8 cellular contexts compared by ENCODE assay signal in the genomic region with DNA sequence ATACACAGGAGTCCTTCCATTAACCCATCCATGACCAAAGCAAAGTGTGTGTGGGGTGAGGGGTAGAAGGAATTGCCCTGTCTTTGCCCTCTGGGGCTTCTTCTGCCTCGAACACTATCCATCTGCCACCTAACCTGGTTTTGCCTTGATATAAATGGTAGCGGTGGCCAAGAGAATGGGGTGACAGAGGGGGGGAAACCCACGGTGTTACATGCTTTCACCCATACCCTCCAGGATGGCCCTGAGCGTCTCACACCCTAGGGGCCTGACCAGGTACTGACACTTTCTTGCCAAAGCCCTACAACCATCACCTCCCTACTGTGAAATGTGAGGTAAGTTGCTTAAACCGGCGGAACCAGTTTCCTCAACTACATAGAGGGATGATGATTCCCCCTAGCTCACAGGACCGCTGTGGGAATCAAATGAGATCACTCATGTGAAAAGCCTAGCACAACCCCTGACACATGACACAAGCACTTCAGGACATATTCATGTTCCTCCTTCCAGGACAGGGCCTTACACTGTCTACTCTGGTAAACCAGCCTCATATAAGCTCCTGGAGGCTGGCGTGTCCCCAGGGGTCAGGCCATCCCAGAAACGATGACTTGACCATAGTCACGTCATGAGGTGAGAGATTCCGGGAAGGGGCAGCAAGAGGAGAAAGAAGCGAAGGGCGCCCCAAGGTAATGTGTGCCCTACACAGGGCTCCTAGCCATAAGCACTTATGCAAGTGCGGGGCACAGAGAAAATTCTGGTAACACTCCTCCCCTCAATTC. TPM values are rescaled to one million over a fixed set of nuclear protein-coding genes. Genes with fewer than 3 reads are reported as not detected.
DNase-seq lines count a peak whose midpoint lies in the region; ATAC-seq lines count a peak whose summit lies in the region.

No MANE protein-coding gene starts in this region.

- DNase-seq in ELR (ENCODE audit: low read depth) (peak; percentile 57), LHCN-M2 (ENCODE audit: low read depth) (peak; percentile 42), T-helper 1 cell (peak in 4 of 5 donors; percentile 35 to 81 (median 42)), left colon (peak; percentile 67 to 74), NCI-H1105 treated with DMSO at 0.1 percent for 48 hours (lab: John Stamatoyannopoulos, UW) (no peak)
- peak; percentile 62 for DNase-seq in central memory CD4-positive, alpha-beta T cell
- peak; percentile 32 to 56 for DNase-seq in stimulated activated CD4-positive, alpha-beta T cell treated with anti-CD3 and anti-CD28 coated beads, Interleukin-4, amount 100 ng/mL, for 4 hours

- intact Hi-C loops in left colon (cut with DNase I, micrococcal nuclease): loop anchor here (5.0 kb wide), 2 partner anchors 54 to 229 kb away; a partner anchor contains a TSS

- ATAC-seq in GM21529 (IDR thresholded peaks at IDR 0.05; ENCODE audit: unreplicated experiment) (peak; percentile 44), left colon (peak; percentile 31)

RNA-seq across cellular contexts. Expression of a gene that starts 49.7 kb away (rescaled TPM):
- total RNA-seq in LHCN-M2 (2014; rRNA removed) (13.5 and 18.8 TPM in 2 replicates), left colon (10 to 100 TPM in 1 of 2 donors, 1 to 10 TPM in 1; 7.8 to 13.9 TPM)
- 7.3 TPM for polyA plus RNA-seq in LHCN-M2 (2012)

RNA-seq across cellular contexts. Expression of a gene that starts 53.9 kb away (rescaled TPM):
- total RNA-seq in LHCN-M2 (2014; rRNA removed) (39.0 and 49.7 TPM in 2 replicates), left colon (100 to 1,000 TPM; 263 to 293 TPM)
- 313 TPM for polyA plus RNA-seq in LHCN-M2 (2012)
